Comparison of ENCODE assay signal across 28 cellular contexts in genomic region chr2:26778507-26778906, GRCh38. TPM values are rescaled to one million over a fixed set of nuclear protein-coding genes. Genes with fewer than 3 reads are reported as not detected.
DNase-seq lines count a peak whose midpoint lies in the region; ATAC-seq, FAIRE-seq and TF ChIP-seq lines count a peak whose summit lies in the region.
"Had no signal": no experiment of that assay in that cellular context is flagged by ENCODE, and none has a peak within 500 bp of the region (broad histone marks: within the 10 kb centered on the region; RNA-seq: fewer than 3 reads in every experiment).

No MANE protein-coding gene starts in this region.

- no peak overlapping the region for H2AFZ ChIP-seq in neural progenitor cell (replicated peaks)
- H2AFZ ChIP-seq: PC-9 had no signal

- H3K27ac ChIP-seq in neural progenitor cell (no peak overlapping the region), pancreas (no peak overlapping the region)
- H3K27ac ChIP-seq: left lung, PC-9, upper lobe of right lung had no signal

- ATAC-seq in activated CD4-positive, alpha-beta T cell treated with anti-CD3 and anti-CD28 coated beads for 36 hours, result peak; percentile 85
- no peak for ATAC-seq in pancreas
- ATAC-seq: esophagus mucosa, left lung, Right ventricle myocardium inferior, upper lobe of right lung had no signal

- CTCF ChIA-PET in activated CD4-positive, alpha-beta T cell treated with anti-CD3 and anti-CD28 coated beads for 36 hours (lab: Charles Lee), result interaction anchor here (0.5 to 0.8 kb wide), 3 partner anchors 34 to 67 kb away, joined by 3 read pairs; no protein-coding TSS in a partner anchor

- H3K27me3 ChIP-seq in neural progenitor cell (no peaks in the 10 kb centered on the region), pancreas (no peaks in the 10 kb centered on the region)
- H3K27me3 ChIP-seq: left lung, upper lobe of right lung had no signal

- no peaks in the 10 kb centered on the region for H4K20me1 ChIP-seq in neural progenitor cell (ENCODE audit: low read depth)

- H3K36me3 ChIP-seq in neural progenitor cell (no peaks in the 10 kb centered on the region), pancreas (peaks cover 0 to 21% (median 13%) of the 10 kb centered on the region in 3 donors)

- no peaks in the 10 kb centered on the region for H3F3A ChIP-seq in neural progenitor cell (ENCODE audit: low read depth)

- POLR2A ChIA-PET in activated CD4-positive, alpha-beta T cell treated with anti-CD3 and anti-CD28 coated beads for 36 hours (lab: Charles Lee), result no interaction called here

- peak overlapping the region; percentile 56 for H3K27ac Mint-ChIP-seq in activated CD4-positive, alpha-beta T cell treated with anti-CD3 and anti-CD28 coated beads for 36 hours
- H3K27ac Mint-ChIP-seq in neural progenitor cell (peak overlapping the region; percentile 79), glutamatergic neuron (ENCODE audit: unreplicated experiment) (no peak overlapping the region)
- H3K27ac Mint-ChIP-seq: activated CD4-positive, alpha-beta T cell treated with anti-CD3 and anti-CD28 coated beads, Interleukin-2, amount 10 ng/mL, durations not matched to agents 7 days and 5 days; progenitor cell of endocrine pancreas had no signal

- 80 to 81% methylated on average over 3 of the region's 3 CpGs for WGBS in pancreas, 2 donors

- peaks cover 34% of the 10 kb centered on the region for H3K36me3 Mint-ChIP-seq in activated CD4-positive, alpha-beta T cell treated with anti-CD3 and anti-CD28 coated beads for 36 hours (ENCODE audit: low read depth)
- peaks cover 24% of the 10 kb centered on the region for H3K36me3 Mint-ChIP-seq in neural progenitor cell
- H3K36me3 Mint-ChIP-seq in glutamatergic neuron (ENCODE audit: unreplicated experiment), result no peaks in the 10 kb centered on the region

- no peak for TF ChIP-seq CTCF in neural progenitor cell (IDR thresholded peaks at IDR 0.05)
- no peak for TF ChIP-seq CTCF in glutamatergic neuron (IDR thresholded peaks at IDR 0.05; ENCODE audit: partially characterized antibody, unreplicated experiment)
- no peak for TF ChIP-seq CTCF in pancreas (IDR thresholded peaks at IDR 0.05)

- intact Hi-C loops in activated CD4-positive, alpha-beta T cell treated with anti-CD3 and anti-CD28 coated beads for 36 hours (cut with DNase I, micrococcal nuclease), result no loop called here
- intact Hi-C loops in pancreas (cut with DNase I), result no loop called here

- H3K9me3 Mint-ChIP-seq in activated CD4-positive, alpha-beta T cell treated with anti-CD3 and anti-CD28 coated beads for 36 hours (ENCODE audit: low read depth), result no peaks in the 10 kb centered on the region
- no peaks in the 10 kb centered on the region for H3K9me3 Mint-ChIP-seq in neural progenitor cell
- H3K9me3 Mint-ChIP-seq in glutamatergic neuron (ENCODE audit: unreplicated experiment), result peaks cover 1% of the 10 kb centered on the region
- H3K9me3 Mint-ChIP-seq: activated CD4-positive, alpha-beta T cell treated with anti-CD3 and anti-CD28 coated beads, Interleukin-2, amount 10 ng/mL, durations not matched to agents 7 days and 5 days had no signal

- no peaks in the 10 kb centered on the region for H3K4me1 ChIP-seq in neural progenitor cell
- H3K4me1 ChIP-seq in pancreas, result no peaks in the 10 kb centered on the region
- H3K4me1 ChIP-seq: upper lobe of right lung had no signal

- no peak for DNase-seq in activated CD4-positive, alpha-beta T cell treated with anti-CD3 and anti-CD28 coated beads for 36 hours
- DNase-seq in activated CD4-positive, alpha-beta T cell treated with anti-CD3 and anti-CD28 coated beads for 1 hour, result no peak
- DNase-seq in stimulated activated CD4-positive, alpha-beta T cell treated with anti-CD3 and anti-CD28 coated beads, Interleukin-15, amount 100 ng/mL, for 24 hours, result peak; percentile 14
- DNase-seq in stimulated activated CD4-positive, alpha-beta T cell treated with anti-CD3 and anti-CD28 coated beads, Interleukin-1b, Interleukin-23, amount 100 ng/mL, for 48 hours, result no peak
- DNase-seq in neural progenitor cell (ENCODE audit: low spot score) (no peak), glutamatergic neuron (no peak), NCI-H1105 treated with DMSO at 0.1 percent for 48 hours (lab: John Stamatoyannopoulos, UW) (no peak), pancreas (no peak)
- DNase-seq: 8988T; activated CD4-positive, alpha-beta T cell treated with anti-CD3 and anti-CD28 coated beads, Interleukin-2, amount 10 ng/mL, durations not matched to agents 7 days and 5 days; cerebellar nuclear complex; dermis blood vessel endothelial cell; DND-41; HCEC 1CT; Karpas-422; left lung; NCI-H1417 treated with DMSO at 0.1 percent for 48 hours; NCI-H2029 treated with DMSO at 0.1 percent for 48 hours; NCI-H2227 treated with DMSO at 0.1 percent for 48 hours; NCI-H526; PC-9; stimulated activated CD4-positive, alpha-beta T cell treated with anti-CD3 and anti-CD28 coated beads, Interleukin-4, amount 100 ng/mL, for 1 hour; upper lobe of right lung had no signal

- no peak for FAIRE-seq in pancreas (lab: Jason Lieb, UNC)
- FAIRE-seq: islet of Langerhans had no signal

- no peak overlapping the region for H3K9ac ChIP-seq in neural progenitor cell

- H3K4me3 ChIP-seq in neural progenitor cell (no peak overlapping the region), pancreas (no peak overlapping the region)
- H3K4me3 ChIP-seq: left lung, PC-9, upper lobe of right lung had no signal

- H3K27me3 Mint-ChIP-seq in activated CD4-positive, alpha-beta T cell treated with anti-CD3 and anti-CD28 coated beads for 36 hours, result no peaks in the 10 kb centered on the region
- H3K27me3 Mint-ChIP-seq in neural progenitor cell (ENCODE audit: insufficient read depth, low read depth) (peaks cover 12% of the 10 kb centered on the region), glutamatergic neuron (ENCODE audit: unreplicated experiment) (no peaks in the 10 kb centered on the region)
- H3K27me3 Mint-ChIP-seq: activated CD4-positive, alpha-beta T cell treated with anti-CD3 and anti-CD28 coated beads, Interleukin-2, amount 10 ng/mL, durations not matched to agents 7 days and 5 days; progenitor cell of endocrine pancreas had no signal

- H3K4me3 Mint-ChIP-seq in activated CD4-positive, alpha-beta T cell treated with anti-CD3 and anti-CD28 coated beads for 36 hours, result no peak overlapping the region
- H3K4me3 Mint-ChIP-seq in neural progenitor cell, result no peak overlapping the region
- no peak overlapping the region for H3K4me3 Mint-ChIP-seq in glutamatergic neuron (ENCODE audit: unreplicated experiment)
- H3K4me3 Mint-ChIP-seq: activated CD4-positive, alpha-beta T cell treated with anti-CD3 and anti-CD28 coated beads, Interleukin-2, amount 10 ng/mL, durations not matched to agents 7 days and 5 days; CD14-positive monocyte had no signal

- H3K4me1 Mint-ChIP-seq in activated CD4-positive, alpha-beta T cell treated with anti-CD3 and anti-CD28 coated beads for 36 hours, result peaks cover 12% of the 10 kb centered on the region
- no peaks in the 10 kb centered on the region for H3K4me1 Mint-ChIP-seq in neural progenitor cell
- H3K4me1 Mint-ChIP-seq in glutamatergic neuron (ENCODE audit: low read depth, unreplicated experiment), result no peaks in the 10 kb centered on the region

- no peak overlapping the region for H3K4me2 ChIP-seq in neural progenitor cell
- H3K4me2 ChIP-seq: PC-9 had no signal

- H3K79me2 ChIP-seq in neural progenitor cell (ENCODE audit: low read depth), result no peaks in the 10 kb centered on the region

- no peaks in the 10 kb centered on the region for H3K9me3 ChIP-seq in neural progenitor cell (ENCODE audit: low read depth)
- no peaks in the 10 kb centered on the region for H3K9me3 ChIP-seq in pancreas
- H3K9me3 ChIP-seq: left lung, upper lobe of right lung had no signal

RNA-seq across cellular contexts. Expression of gene CENPA, which starts 7.3 kb away (rescaled TPM):
- total RNA-seq in activated CD4-positive, alpha-beta T cell treated with anti-CD3 and anti-CD28 coated beads for 36 hours, result 10 to 100 TPM; 37.0 to 38.0 TPM
- total RNA-seq in neural progenitor cell (ENCODE audit: low replicate concordance), result 42.8 and 55.0 TPM in 2 replicates
- total RNA-seq in glutamatergic neuron (ENCODE audit: unreplicated experiment), result 4.7 TPM
- total RNA-seq in pancreas, result 1 to 10 TPM in 1 of 6 donors, under 1 TPM in 2, not detected in 3; 0.47 to 1.2 (median 0.49) TPM
- polyA plus RNA-seq in pancreas, result under 1 TPM; 0.14 to 0.23 TPM
- polyA plus RNA-seq: CD14-positive monocyte had no signal

RNA-seq across cellular contexts. Expression of gene SLC35F6, which starts 14.4 kb away (rescaled TPM):
- 1 to 10 TPM; 5.0 to 5.6 TPM for total RNA-seq in activated CD4-positive, alpha-beta T cell treated with anti-CD3 and anti-CD28 coated beads for 36 hours
- total RNA-seq in neural progenitor cell (ENCODE audit: low replicate concordance), result 5.6 and 11.6 TPM in 2 replicates
- 28.8 TPM for total RNA-seq in glutamatergic neuron (ENCODE audit: unreplicated experiment)
- 10 to 100 TPM; 10.1 to 21.9 (median 12.1) TPM for total RNA-seq in pancreas
- polyA plus RNA-seq in pancreas, result 1 to 10 TPM; 9.3 to 9.9 TPM
